12 cellular contexts compared by ENCODE assay signal in the genomic region with DNA sequence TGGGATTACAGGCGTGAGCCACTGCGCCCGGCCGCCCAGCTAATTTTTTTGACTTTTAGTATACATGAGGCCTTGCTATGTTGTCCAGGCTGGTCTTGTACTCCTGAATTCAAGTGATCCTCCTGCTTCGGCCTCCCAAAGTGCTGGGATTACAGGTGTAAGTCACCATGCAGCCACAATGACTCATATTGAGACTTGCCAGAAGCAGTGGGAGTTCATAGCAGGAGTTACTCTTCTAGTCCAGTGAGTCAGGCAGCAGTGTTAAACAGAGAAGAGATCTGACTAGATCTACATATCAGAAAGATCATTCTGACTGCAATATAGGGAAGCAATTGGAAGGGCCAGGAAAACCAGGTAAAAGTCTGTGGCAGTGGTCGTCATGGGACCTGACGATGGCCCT. TPM values are rescaled to one million over a fixed set of nuclear protein-coding genes. Genes with fewer than 3 reads are reported as not detected.
A peak's percentile ranks its signal among the peaks of the same experiment; 100 is the strongest.
DNase-seq lines count a peak whose midpoint lies in the region; ATAC-seq, FAIRE-seq and TF ChIP-seq lines count a peak whose summit lies in the region.
"Had no signal": no experiment of that assay in that cellular context is flagged by ENCODE, and none has a peak within 500 bp of the region (broad histone marks: within the 10 kb centered on the region; RNA-seq: fewer than 3 reads in every experiment).

No MANE protein-coding gene starts in this region.

- H2BK12ac ChIP-seq in trophoblast cell (ENCODE audit: low read length), result no peak overlapping the region

- H2AK5ac ChIP-seq in trophoblast cell (ENCODE audit: low read length), result no peak overlapping the region

- no peak overlapping the region for H3K27ac ChIP-seq in trophoblast cell (ENCODE audit: low read depth, low read length)
- H3K27ac ChIP-seq in lower lobe of right lung, result no peak overlapping the region

- no peak overlapping the region for H3K4me2 ChIP-seq in trophoblast cell (ENCODE audit: low read length)

- no peak overlapping the region for H4K12ac ChIP-seq in trophoblast cell (ENCODE audit: low read depth, low read length)

- H3K4ac ChIP-seq in trophoblast cell (ENCODE audit: low read depth, low read length), result no peak overlapping the region

- H3K18ac ChIP-seq in trophoblast cell (ENCODE audit: low read length), result no peak overlapping the region

- no peak overlapping the region for H3K9ac ChIP-seq in trophoblast cell (ENCODE audit: low read length)

- H2BK5ac ChIP-seq in trophoblast cell (ENCODE audit: low read depth, low read length, poor library complexity), result no peak overlapping the region

- no peak for ATAC-seq in lower lobe of right lung

- H3K79me2 ChIP-seq in trophoblast cell (ENCODE audit: control insufficient read depth, insufficient read depth, low read length, poor library complexity), result no peaks in the 10 kb centered on the region

- no peak overlapping the region for H3K23ac ChIP-seq in trophoblast cell (ENCODE audit: low read length)

- peak; percentile 62 for DNase-seq in activated CD4-positive, alpha-beta T cell treated with anti-CD3 and anti-CD28 coated beads for 48 hours
- DNase-seq in activated CD4-positive, alpha-beta T cell treated with anti-CD3 and anti-CD28 coated beads, Interleukin-2, amount 50 U/mL, for 1 hour, result no peak
- peak; percentile 43 for DNase-seq in NCI-H460 (ENCODE audit: extremely low read depth, low read depth)
- peak; percentile 1 for DNase-seq in amniotic stem cell (lab: John Stamatoyannopoulos, UW)
- DNase-seq in trophoblast cell, result peak; percentile 62 to 87
- DNase-seq in GM19239 (ENCODE audit: insufficient read length, low spot score), result no peak
- DNase-seq in lower lobe of right lung, result no peak
- DNase-seq in T-helper 9 cell, result no peak
- DNase-seq: hippocampal formation, NCI-H774 had no signal

- H3K36me3 ChIP-seq in trophoblast cell (ENCODE audit: control insufficient read depth in 1 of 2, insufficient read depth in 2 of 2, low read length in 2 of 2) (peaks cover 0 to 2% of the 10 kb centered on the region in 2 experiments), lower lobe of right lung (peaks cover 6% of the 10 kb centered on the region)

- H3K9me3 ChIP-seq in trophoblast cell (ENCODE audit: insufficient read depth, low read depth, low read length), result peaks cover 8% of the 10 kb centered on the region
- no peaks in the 10 kb centered on the region for H3K9me3 ChIP-seq in lower lobe of right lung

- no peak overlapping the region for H4K8ac ChIP-seq in trophoblast cell (ENCODE audit: low read depth, low read length)

- H3K14ac ChIP-seq in trophoblast cell (ENCODE audit: low read length), result no peak overlapping the region

- H3K4me1 ChIP-seq in trophoblast cell (ENCODE audit: control insufficient read depth in 1 of 2, insufficient read depth in 2 of 2, low read length in 2 of 2), result peaks cover 4 to 8% of the 10 kb centered on the region in 2 experiments
- peaks cover 2% of the 10 kb centered on the region for H3K4me1 ChIP-seq in lower lobe of right lung

- intact Hi-C loops in lower lobe of right lung (cut with DNase I), result no loop called here

- H2BK120ac ChIP-seq in trophoblast cell (ENCODE audit: insufficient read depth, low read length, poor library complexity), result no peak overlapping the region

- no peak for TF ChIP-seq CTCF in lower lobe of right lung (IDR thresholded peaks at IDR 0.05)

- no peak overlapping the region for H3K4me3 ChIP-seq in trophoblast cell (ENCODE audit: low read depth, low read length)
- no peak overlapping the region for H3K4me3 ChIP-seq in lower lobe of right lung

- no peak overlapping the region for H2AFZ ChIP-seq in trophoblast cell (ENCODE audit: insufficient read depth, low read length, poor library complexity)

- no peaks in the 10 kb centered on the region for H3K27me3 ChIP-seq in trophoblast cell (ENCODE audit: insufficient read depth, low read length)
- no peaks in the 10 kb centered on the region for H3K27me3 ChIP-seq in lower lobe of right lung (ENCODE audit: low read depth)

- no peak overlapping the region for H4K91ac ChIP-seq in trophoblast cell (ENCODE audit: low read depth, low read length)

- WGBS in trophoblast cell (ENCODE audit: extremely low coverage, insufficient coverage, insufficient read length), result no CpG with 5 or more reads among the region's 7 CpGs

- no peak for FAIRE-seq in GM19239 (lab: Jason Lieb, UNC)
- FAIRE-seq: GM12891, urothelium cell line had no signal

- H3K79me1 ChIP-seq in trophoblast cell (ENCODE audit: low read length), result no peaks in the 10 kb centered on the region

RNA-seq across cellular contexts. Expression of gene FLACC1, which starts 1.5 kb away (rescaled TPM):
- total RNA-seq in NCI-H460 (2014; rRNA removed; shearing (Covaris generic)), result 0.45 and 2.1 TPM in 2 replicates
- 0.07 and 2.8 TPM in 2 replicates for polyA plus RNA-seq in NCI-H460 (2014; cell fraction: nucleus; rRNA removed)
- polyA plus RNA-seq in trophoblast cell (2013), result 0.25 and 0.55 TPM in 2 replicates
- 6.8 TPM for total RNA-seq in lower lobe of right lung

Comparison
In these comparisons a context has a peak if more than half of its experiments do, and no peak if none do; other contexts are left out.
1. DNase-seq: peak in activated CD4-positive, alpha-beta T cell treated with anti-CD3 and anti-CD28 coated beads for 48 hours (single experiment), NCI-H460 (single experiment), amniotic stem cell (single experiment) and trophoblast cell (2 of 2); none in activated CD4-positive, alpha-beta T cell treated with anti-CD3 and anti-CD28 coated beads, Interleukin-2, amount 50 U/mL, for 1 hour (single experiment), GM19239 (single experiment), lower lobe of right lung (single experiment) and T-helper 9 cell (single experiment).